In the genomic region with DNA sequence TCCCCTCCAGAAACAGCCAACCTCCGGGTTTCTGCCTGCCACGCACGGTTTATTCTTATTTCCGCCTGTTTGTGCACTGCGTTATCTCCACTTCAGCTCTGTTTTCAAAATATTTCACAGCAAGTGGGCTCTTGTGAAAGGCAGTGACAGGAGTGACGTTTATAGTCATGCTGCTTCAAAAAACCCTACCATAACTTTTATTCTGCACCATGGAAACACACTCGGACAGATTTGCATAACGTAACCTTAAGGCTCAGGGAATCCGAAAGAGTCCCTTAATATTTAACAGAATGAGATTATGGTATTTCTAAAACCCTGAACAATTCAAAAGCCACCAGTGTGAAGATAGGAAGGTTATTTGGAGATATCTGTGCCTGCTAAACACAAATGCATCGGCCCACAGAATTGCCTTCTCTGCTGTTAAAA, we compare ENCODE assay signal across 8 cellular contexts. TPM values are rescaled to one million over a fixed set of nuclear protein-coding genes. Genes with fewer than 3 reads are reported as not detected.
A peak's percentile ranks its signal among the peaks of the same experiment; 100 is the strongest.
DNase-seq lines count a peak whose midpoint lies in the region; ATAC-seq, FAIRE-seq and TF ChIP-seq lines count a peak whose summit lies in the region.

No MANE protein-coding gene starts in this region.

- no peak for TF ChIP-seq POLR2A in erythroblast (IDR thresholded peaks at IDR 0.05; ENCODE audit: low read length)

- ATAC-seq in CD4-positive, CD25-positive, alpha-beta regulatory T cell (ENCODE audit: low read depth in 2 of 2) = peak; percentile 40 to 43
- ATAC-seq in GM19025 (IDR thresholded peaks at IDR 0.05; ENCODE audit: low read depth, unreplicated experiment) = peak; percentile 29
- peak; percentile 39 for ATAC-seq in HG03139 (IDR thresholded peaks at IDR 0.05; ENCODE audit: unreplicated experiment)
- ATAC-seq in pancreas = peak; percentile 3 to 30 (median 18)

- peak overlapping the region; percentile 100 for H3K27ac ChIP-seq in CD4-positive, CD25-positive, alpha-beta regulatory T cell (ENCODE audit: insufficient read depth, low read length, poor library complexity, severe bottlenecking)
- H3K27ac ChIP-seq in pancreas = peak overlapping the region; percentile 89 to 99 (median 94)

- TF ChIP-seq CTCF in pancreas (IDR thresholded peaks at IDR 0.05) = no peak

- H3K9me3 Mint-ChIP-seq in CD4-positive, CD25-positive, alpha-beta regulatory T cell = no peaks in the 10 kb centered on the region

- WGBS in pancreas, 2 donors = 9 to 14% methylated on average over 10 of the region's 10 CpGs

- peaks cover 12% of the 10 kb centered on the region for H3K27me3 Mint-ChIP-seq in CD4-positive, CD25-positive, alpha-beta regulatory T cell

- H3K4me1 Mint-ChIP-seq in CD4-positive, CD25-positive, alpha-beta regulatory T cell = peaks cover 37 to 91% (median 53%) of the 10 kb centered on the region in 4 donors

- intact Hi-C loops in pancreas (cut with DNase I) = loop anchor here in 1 of 3 donors (10.0 kb wide), 1 partner anchor 55 kb away; no protein-coding TSS in a partner anchor

- FAIRE-seq in pancreas (lab: Jason Lieb, UNC) = no peak

- H3K27ac Mint-ChIP-seq in CD4-positive, CD25-positive, alpha-beta regulatory T cell = peak overlapping the region; percentile 99 to 100 (median 99)

- H3K4me3 ChIP-seq in CD4-positive, CD25-positive, alpha-beta regulatory T cell (ENCODE audit: low read depth, low read length) = peak overlapping the region; percentile 69
- peak overlapping the region in 3 of 4 donors; percentile 16 to 67 (median 67) for H3K4me3 ChIP-seq in pancreas

- peaks cover 7% of the 10 kb centered on the region for H3K36me3 ChIP-seq in CD4-positive, CD25-positive, alpha-beta regulatory T cell (ENCODE audit: control insufficient read depth, insufficient read depth, low read length)
- H3K36me3 ChIP-seq in pancreas = peaks cover 0 to under 1% (median 0%) of the 10 kb centered on the region in 3 donors

- peaks cover 15% of the 10 kb centered on the region for H3K36me3 Mint-ChIP-seq in CD4-positive, CD25-positive, alpha-beta regulatory T cell

- peaks cover 75% of the 10 kb centered on the region for H3K4me1 ChIP-seq in CD4-positive, CD25-positive, alpha-beta regulatory T cell (ENCODE audit: control insufficient read depth, insufficient read depth, low read length, poor library complexity, severe bottlenecking)
- peaks cover 42 to 59% (median 54%) of the 10 kb centered on the region in 3 donors for H3K4me1 ChIP-seq in pancreas

- DNase-seq in CD4-positive, CD25-positive, alpha-beta regulatory T cell = peak in 2 of 3 donors; percentile 87 to 88
- peak; percentile 49 for DNase-seq in T follicular helper cell (ENCODE audit: low read depth)
- DNase-seq in erythroblast (lab: John Stamatoyannopoulos, UW) = peak; percentile 92 to 94
- DNase-seq in pancreas = no peak
- no peak for DNase-seq in stimulated activated CD4-positive, alpha-beta T cell treated with anti-CD3 and anti-CD28 coated beads, Interleukin-1b, Interleukin-23, amount 100 ng/mL, for 48 hours
- no peak for DNase-seq in activated CD4-positive, alpha-beta T cell treated with anti-CD3 and anti-CD28 coated beads, Interleukin-2, amount 50 U/mL, for 4 hours

- H3K27me3 ChIP-seq in CD4-positive, CD25-positive, alpha-beta regulatory T cell (ENCODE audit: control insufficient read depth, insufficient read depth, low read length) = no peaks in the 10 kb centered on the region
- no peaks in the 10 kb centered on the region for H3K27me3 ChIP-seq in pancreas

- peak overlapping the region; percentile 96 to 100 (median 100) for H3K4me3 Mint-ChIP-seq in CD4-positive, CD25-positive, alpha-beta regulatory T cell

- H3K9me3 ChIP-seq in CD4-positive, CD25-positive, alpha-beta regulatory T cell (ENCODE audit: control insufficient read depth in 2 of 2, low read length in 2 of 2) = no peaks in the 10 kb centered on the region
- H3K9me3 ChIP-seq in pancreas = no peaks in the 10 kb centered on the region

RNA-seq across cellular contexts. Expression of a gene that starts 0.8 kb away (rescaled TPM):
- total RNA-seq in CD4-positive, CD25-positive, alpha-beta regulatory T cell = 38.1 TPM
- polyA plus RNA-seq in CD4-positive, CD25-positive, alpha-beta regulatory T cell = 10 to 100 TPM in 2 of 4 donors, 1 to 10 TPM in 2; 5.9 to 11.6 (median 9.7) TPM
- 10 to 100 TPM in 1 of 6 donors, 1 to 10 TPM in 5; 6.8 to 12.4 (median 9.4) TPM for total RNA-seq in pancreas
- 1 to 10 TPM; 3.3 to 6.6 TPM for polyA plus RNA-seq in pancreas

RNA-seq across cellular contexts. Expression of a gene that starts 58.9 kb away (rescaled TPM):
- not detected for total RNA-seq in CD4-positive, CD25-positive, alpha-beta regulatory T cell
- polyA plus RNA-seq in CD4-positive, CD25-positive, alpha-beta regulatory T cell = not detected
- 10 to 100 TPM in 1 of 6 donors, under 1 TPM in 1, not detected in 4; 0.09 to 16.3 TPM for total RNA-seq in pancreas
- polyA plus RNA-seq in pancreas = 1 to 10 TPM in 1 of 2 donors, under 1 TPM in 1; 0.07 to 1.4 TPM

Comparison
In these comparisons a context has a peak if more than half of its experiments do, and no peak if none do; other contexts are left out.
1. DNase-seq: peak in CD4-positive, CD25-positive, alpha-beta regulatory T cell (2 of 3), T follicular helper cell (single experiment) and erythroblast (2 of 2); none in pancreas (0 of 6), stimulated activated CD4-positive, alpha-beta T cell treated with anti-CD3 and anti-CD28 coated beads, Interleukin-1b, Interleukin-23, amount 100 ng/mL, for 48 hours (single experiment) and activated CD4-positive, alpha-beta T cell treated with anti-CD3 and anti-CD28 coated beads, Interleukin-2, amount 50 U/mL, for 4 hours (0 of 2).
2. Peak in every context shown above with its lines, with median percentiles within 50 percentile points of each other: ATAC-seq.